7 cellular contexts compared by ENCODE assay signal in the genomic region with DNA sequence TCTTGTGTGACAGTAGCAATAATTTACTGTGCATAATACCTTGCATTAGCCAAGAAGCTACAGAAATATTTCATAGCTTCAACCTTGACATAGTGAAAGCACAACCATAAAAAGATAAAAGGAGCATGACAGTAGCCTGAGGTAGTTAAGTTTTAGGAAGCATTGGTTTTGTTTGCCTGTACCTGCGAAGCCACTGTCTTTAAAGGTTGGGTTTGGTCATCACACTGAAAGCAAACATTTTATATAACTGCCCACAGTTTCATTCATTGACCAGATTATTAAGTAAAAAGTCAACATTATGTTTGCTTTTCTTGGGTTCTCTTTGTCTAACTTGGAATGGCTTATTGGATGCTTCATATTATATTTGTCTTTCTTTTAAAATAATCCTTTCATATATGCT.
"Had no signal": no experiment of that assay in that cellular context is flagged by ENCODE, and none has a peak within 500 bp of the region (broad histone marks: within the 10 kb centered on the region; RNA-seq: fewer than 3 reads in every experiment).

No MANE protein-coding gene starts in this region.

- H3K4me2 ChIP-seq: GM23338 had no signal

- FAIRE-seq: H1, H54, HTR-8/SVneo had no signal

- DNase-seq: H9, HCEC 1CT, KBM-7 had no signal

- H2AFZ ChIP-seq: GM23338 had no signal

- H3K4me3 ChIP-seq: GM23338 had no signal

- ATAC-seq: GM23338 had no signal
